37 cellular contexts compared by ENCODE assay signal in the genomic region with DNA sequence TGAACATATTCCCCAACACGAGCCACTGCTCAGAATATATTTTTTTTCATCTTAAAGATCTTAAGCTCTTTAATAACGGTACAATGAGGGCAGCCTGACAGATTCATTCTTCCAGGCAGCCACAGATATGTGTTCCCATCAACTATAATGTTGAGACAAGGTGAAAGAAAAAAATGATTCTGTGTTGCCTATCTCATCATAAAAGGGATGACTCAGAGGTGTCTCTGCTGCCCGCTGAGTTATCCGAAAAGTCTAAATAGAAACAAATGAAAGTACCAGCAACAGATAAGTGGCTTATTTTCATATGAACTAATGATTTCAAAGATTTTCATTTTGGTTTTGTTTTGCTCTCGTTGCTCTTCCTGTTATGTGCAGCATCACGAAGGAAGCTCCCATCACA.
"Had no signal": no experiment of that assay in that cellular context is flagged by ENCODE, and none has a peak within 500 bp of the region (broad histone marks: within the 10 kb centered on the region; RNA-seq: fewer than 3 reads in every experiment).

No MANE protein-coding gene starts in this region.

- H3K4me3 ChIP-seq: adrenal gland, ascending aorta, body of pancreas, breast epithelium, cardiac muscle cell had no signal

- H3K4me1 ChIP-seq: adrenal gland, ascending aorta, body of pancreas, breast epithelium had no signal

- H3K27ac Mint-ChIP-seq: activated naive CD4-positive, alpha-beta T cell treated with anti-CD3 and anti-CD28 coated beads for 36 hours; activated naive CD4-positive, alpha-beta T cell treated with anti-CD3 and anti-CD28 coated beads, Interleukin-2, amount 10 ng/mL, durations not matched to agents 7 days and 5 days; activated naive CD4-positive, alpha-beta T cell treated with anti-CD3 and anti-CD28 coated beads, Interleukin-2, amount 50 U/mL, for 24 hours; activated naive CD4-positive, alpha-beta T cell treated with anti-CD3 and anti-CD28 coated beads, Interleukin-2, amount 50 U/mL, for 72 hours; activated naive CD8-positive, alpha-beta T cell; activated naive CD8-positive, alpha-beta T cell treated with anti-CD3 and anti-CD28 coated beads for 36 hours; activated naive CD8-positive, alpha-beta T cell treated with anti-CD3 and anti-CD28 coated beads, Interleukin-2, amount 10 ng/mL, durations not matched to agents 7 days and 5 days; activated naive CD8-positive, alpha-beta T cell treated with anti-CD3 and anti-CD28 coated beads, Interleukin-2, amount 50 U/mL, for 24 hours; activated T-cell treated with anti-CD3 and anti-CD28 coated beads, Interleukin-2, amount 50 U/mL, for 24 hours; activated T-cell treated with anti-CD3 and anti-CD28 coated beads, Interleukin-2, amount 50 U/mL, for 72 hours; activated T-helper 1 cell treated with anti-CD3 and anti-CD28 coated beads, Interleukin-12 subunit alpha, Interleukin-12 subunit beta, Interleukin-2, Interleukin-4 antibody, amounts not matched to agents 30 ng/mL and 10 ng/mL and 1 ng/mL, durations not matched to agents 14 hours and 24 hours and 36 hours; activated T-helper 17 cell treated with anti-CD3 and anti-CD28 coated beads, Interleukin-2, amount 50 U/mL, for 72 hours; activated T-helper 2 cell treated with anti-CD3 and anti-CD28 coated beads, Interferon-gamma antibody, Interleukin-2, Interleukin-4, amounts not matched to agents 10 μg/mL and 5 μg/mL and 100 μg/mL, durations not matched to agents 14 hours and 24 hours and 36 hours; brain had no signal

- H3K36me3 ChIP-seq: adrenal gland, ascending aorta, brain microvascular endothelial cell, breast epithelium, cardiac muscle cell had no signal

- H3K27me3 Mint-ChIP-seq: activated naive CD4-positive, alpha-beta T cell treated with anti-CD3 and anti-CD28 coated beads, Interleukin-2, amount 10 ng/mL, durations not matched to agents 7 days and 5 days; activated naive CD4-positive, alpha-beta T cell treated with anti-CD3 and anti-CD28 coated beads, Interleukin-2, amount 50 U/mL, for 24 hours; activated naive CD8-positive, alpha-beta T cell; activated naive CD8-positive, alpha-beta T cell treated with anti-CD3 and anti-CD28 coated beads for 36 hours; activated naive CD8-positive, alpha-beta T cell treated with anti-CD3 and anti-CD28 coated beads, Interleukin-2, amount 10 ng/mL, durations not matched to agents 7 days and 5 days; activated naive CD8-positive, alpha-beta T cell treated with anti-CD3 and anti-CD28 coated beads, Interleukin-2, amount 50 U/mL, for 24 hours; activated T-cell treated with anti-CD3 and anti-CD28 coated beads, Interleukin-2, amount 50 U/mL, for 24 hours; activated T-helper 17 cell treated with anti-CD3 and anti-CD28 coated beads, Interleukin-2, amount 50 U/mL, for 72 hours; brain; central memory CD8-positive, alpha-beta T cell had no signal

- H3K4me1 Mint-ChIP-seq: activated naive CD4-positive, alpha-beta T cell treated with anti-CD3 and anti-CD28 coated beads, Interleukin-2, amount 10 ng/mL, durations not matched to agents 7 days and 5 days; activated naive CD4-positive, alpha-beta T cell treated with anti-CD3 and anti-CD28 coated beads, Interleukin-2, amount 50 U/mL, for 24 hours; activated naive CD8-positive, alpha-beta T cell treated with anti-CD3 and anti-CD28 coated beads for 36 hours; activated naive CD8-positive, alpha-beta T cell treated with anti-CD3 and anti-CD28 coated beads, Interleukin-2, amount 10 ng/mL, durations not matched to agents 7 days and 5 days; activated naive CD8-positive, alpha-beta T cell treated with anti-CD3 and anti-CD28 coated beads, Interleukin-2, amount 50 U/mL, for 24 hours; activated T-helper 17 cell treated with anti-CD3 and anti-CD28 coated beads, Interleukin-2, amount 50 U/mL, for 72 hours; central memory CD8-positive, alpha-beta T cell had no signal

- H3K36me3 Mint-ChIP-seq: activated naive CD4-positive, alpha-beta T cell treated with anti-CD3 and anti-CD28 coated beads, Interleukin-2, amount 10 ng/mL, durations not matched to agents 7 days and 5 days; activated naive CD4-positive, alpha-beta T cell treated with anti-CD3 and anti-CD28 coated beads, Interleukin-2, amount 50 U/mL, for 24 hours; activated naive CD8-positive, alpha-beta T cell; activated naive CD8-positive, alpha-beta T cell treated with anti-CD3 and anti-CD28 coated beads for 36 hours; activated naive CD8-positive, alpha-beta T cell treated with anti-CD3 and anti-CD28 coated beads, Interleukin-2, amount 10 ng/mL, durations not matched to agents 7 days and 5 days; brain had no signal

- ATAC-seq: activated naive CD4-positive, alpha-beta T cell treated with anti-CD3 and anti-CD28 coated beads, Interleukin-2, amount 50 U/mL, for 72 hours; activated naive CD8-positive, alpha-beta T cell treated with anti-CD3 and anti-CD28 coated beads, Interleukin-2, amount 50 U/mL, for 24 hours; activated T-cell treated with anti-CD3 and anti-CD28 coated beads, Interleukin-2, amount 50 U/mL, for 4 hours; activated T-cell treated with anti-CD3 and anti-CD28 coated beads, Interleukin-2, amount 50 U/mL, for 72 hours; activated T-helper 17 cell treated with anti-CD3 and anti-CD28 coated beads, Interleukin-2, amount 50 U/mL, for 72 hours; body of pancreas had no signal

- H3K9me3 ChIP-seq: adrenal gland, ascending aorta, body of pancreas, breast epithelium had no signal

- H3K27ac ChIP-seq: adrenal gland, ascending aorta, body of pancreas, brain microvascular endothelial cell, breast epithelium, cardiac muscle cell had no signal

- H3K27me3 ChIP-seq: adrenal gland, ascending aorta, body of pancreas, brain microvascular endothelial cell, breast epithelium, cardiac muscle cell had no signal

- DNase-seq: activated effector memory CD4-positive, alpha-beta T cell treated with anti-CD3 and anti-CD28 coated beads, Interleukin-2, amount 50 U/mL, for 16 hours; activated effector memory CD4-positive, alpha-beta T cell treated with Interleukin-2 at 50 U/mL for 16 hours; activated gamma-delta T cell; activated gamma-delta T cell treated with Interleukin-2 at 50 U/mL for 16 hours; activated naive CD4-positive, alpha-beta T cell; activated naive CD4-positive, alpha-beta T cell treated with anti-CD3 and anti-CD28 coated beads for 36 hours; activated naive CD4-positive, alpha-beta T cell treated with anti-CD3 and anti-CD28 coated beads, Interleukin-2, amount 10 ng/mL, durations not matched to agents 7 days and 5 days; activated naive CD4-positive, alpha-beta T cell treated with anti-CD3 and anti-CD28 coated beads, Interleukin-2, amount 50 U/mL, for 16 hours; activated naive CD4-positive, alpha-beta T cell treated with Interleukin-2 at 50 U/mL for 16 hours; activated naive CD8-positive, alpha-beta T cell treated with anti-CD3 and anti-CD28 coated beads for 36 hours; activated naive CD8-positive, alpha-beta T cell treated with anti-CD3 and anti-CD28 coated beads, Interleukin-2, amount 10 ng/mL, durations not matched to agents 7 days and 5 days; activated naive CD8-positive, alpha-beta T cell treated with anti-CD3 and anti-CD28 coated beads, Interleukin-2, amount 50 U/mL, for 24 hours; activated T-cell treated with anti-CD3 and anti-CD28 coated beads, Interleukin-2, amount 50 U/mL, for 24 hours; activated T-cell treated with anti-CD3 and anti-CD28 coated beads, Interleukin-2, amount 50 U/mL, for 4 hours; activated T-cell treated with anti-CD3 and anti-CD28 coated beads, Interleukin-2, amount 50 U/mL, for 48 hours; activated T-cell treated with anti-CD3 and anti-CD28 coated beads, Interleukin-2, amount 50 U/mL, for 72 hours; adrenal gland; amniotic stem cell; amygdala; anterior cingulate cortex; aorta; brain microvascular endothelial cell; caudate nucleus; central memory CD4-positive, alpha-beta T cell; cerebellar nuclear complex had no signal

- H3K4me3 Mint-ChIP-seq: activated naive CD4-positive, alpha-beta T cell treated with anti-CD3 and anti-CD28 coated beads for 36 hours; activated naive CD4-positive, alpha-beta T cell treated with anti-CD3 and anti-CD28 coated beads, Interleukin-2, amount 10 ng/mL, durations not matched to agents 7 days and 5 days; activated naive CD4-positive, alpha-beta T cell treated with anti-CD3 and anti-CD28 coated beads, Interleukin-2, amount 50 U/mL, for 24 hours; activated naive CD8-positive, alpha-beta T cell; activated naive CD8-positive, alpha-beta T cell treated with anti-CD3 and anti-CD28 coated beads for 36 hours; activated naive CD8-positive, alpha-beta T cell treated with anti-CD3 and anti-CD28 coated beads, Interleukin-2, amount 10 ng/mL, durations not matched to agents 7 days and 5 days; activated naive CD8-positive, alpha-beta T cell treated with anti-CD3 and anti-CD28 coated beads, Interleukin-2, amount 50 U/mL, for 24 hours; activated T-cell treated with anti-CD3 and anti-CD28 coated beads, Interleukin-2, amount 50 U/mL, for 24 hours; activated T-cell treated with anti-CD3 and anti-CD28 coated beads, Interleukin-2, amount 50 U/mL, for 4 hours; activated T-cell treated with anti-CD3 and anti-CD28 coated beads, Interleukin-2, amount 50 U/mL, for 72 hours; activated T-helper 1 cell treated with anti-CD3 and anti-CD28 coated beads, Interleukin-12 subunit alpha, Interleukin-12 subunit beta, Interleukin-2, Interleukin-4 antibody, amounts not matched to agents 30 ng/mL and 10 ng/mL and 1 ng/mL, durations not matched to agents 14 hours and 24 hours and 36 hours; activated T-helper 17 cell treated with anti-CD3 and anti-CD28 coated beads, Interleukin-2, amount 50 U/mL, for 72 hours; brain; central memory CD8-positive, alpha-beta T cell had no signal
